Comparison of ENCODE assay signal across 1 cellular context in the genomic region with DNA sequence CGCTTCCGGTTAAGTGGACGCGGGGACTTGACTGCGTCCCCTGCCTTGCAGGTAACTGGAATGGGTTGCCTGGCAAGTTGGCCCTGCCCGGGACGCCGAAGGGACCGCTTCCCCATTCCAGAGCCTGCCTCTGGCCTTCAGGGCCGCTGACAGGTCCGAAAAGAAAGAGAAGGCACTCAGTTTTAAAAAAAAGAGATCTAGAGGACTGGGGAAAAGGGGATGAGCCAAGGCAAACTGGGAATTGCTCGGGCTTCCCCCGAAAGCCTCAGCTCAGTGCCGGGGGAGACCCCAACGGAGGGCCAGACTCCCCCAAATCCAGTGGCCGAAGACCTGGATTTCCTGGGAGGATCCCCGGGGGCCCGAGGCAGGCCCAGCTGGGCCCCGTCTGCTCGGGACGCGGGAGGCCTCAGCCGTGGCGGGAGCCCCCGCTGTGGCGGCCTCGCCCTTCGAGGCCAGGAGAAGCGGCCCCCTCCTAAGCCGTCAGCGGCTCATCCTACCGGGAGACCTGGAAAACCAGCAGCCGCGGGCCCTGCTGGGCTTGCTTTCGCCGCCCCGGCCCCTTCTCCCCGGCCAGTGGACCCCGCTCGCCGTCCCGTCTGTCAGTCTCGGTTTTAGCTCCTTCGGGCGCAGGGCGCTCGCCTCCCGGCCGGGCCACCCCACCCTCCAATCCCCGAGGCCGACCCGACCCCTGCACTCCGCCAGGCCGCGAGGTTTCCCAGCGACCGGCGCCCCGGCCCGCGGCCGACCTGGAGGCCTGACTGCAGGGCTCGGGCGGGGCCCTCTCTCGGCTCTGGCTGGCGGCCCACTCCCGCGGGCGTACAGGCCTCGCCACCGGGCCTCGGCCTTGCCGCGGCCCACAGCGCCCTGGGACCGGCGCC.
TF ChIP-seq lines count a peak whose summit lies in the region.

No MANE protein-coding gene starts in this region.

TF ChIP-seq in IMR-90, 13 proteins besides CTCF, POLR2A, EP300 and RAD21:
- no peak for TF ChIP-seq RFX5 (IDR thresholded peaks at IDR 0.05; ENCODE audit: low read depth, low read length)
- no peak for TF ChIP-seq BHLHE40 (IDR thresholded peaks at IDR 0.05; ENCODE audit: low read depth, low read length)
- no peak for TF ChIP-seq CHD1 (IDR thresholded peaks at IDR 0.05; ENCODE audit: low read depth, low read length)
- no peak for TF ChIP-seq SMC3 (IDR thresholded peaks at IDR 0.05; ENCODE audit: low read depth, low read length)
- TF ChIP-seq NFE2L2 (IDR thresholded peaks at IDR 0.05; ENCODE audit: low read depth, low read length), result no peak
- no peak for TF ChIP-seq MXI1 (IDR thresholded peaks at IDR 0.05; ENCODE audit: borderline replicate concordance, low read depth, low read length)
- TF ChIP-seq RCOR1 (IDR thresholded peaks at IDR 0.05; ENCODE audit: insufficient replicate concordance, low read length), result no peak
- TF ChIP-seq, protein P1, sequence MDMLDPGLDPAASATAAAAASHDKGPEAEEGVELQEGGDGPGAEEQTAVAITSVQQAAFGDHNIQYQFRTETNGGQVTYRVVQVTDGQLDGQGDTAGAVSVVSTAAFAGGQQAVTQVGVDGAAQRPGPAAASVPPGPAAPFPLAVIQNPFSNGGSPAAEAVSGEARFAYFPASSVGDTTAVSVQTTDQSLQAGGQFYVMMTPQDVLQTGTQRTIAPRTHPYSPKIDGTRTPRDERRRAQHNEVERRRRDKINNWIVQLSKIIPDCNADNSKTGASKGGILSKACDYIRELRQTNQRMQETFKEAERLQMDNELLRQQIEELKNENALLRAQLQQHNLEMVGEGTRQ (IDR thresholded peaks at IDR 0.05; ENCODE audit: low read depth, low read length), result no peak
- TF ChIP-seq, protein P2, sequence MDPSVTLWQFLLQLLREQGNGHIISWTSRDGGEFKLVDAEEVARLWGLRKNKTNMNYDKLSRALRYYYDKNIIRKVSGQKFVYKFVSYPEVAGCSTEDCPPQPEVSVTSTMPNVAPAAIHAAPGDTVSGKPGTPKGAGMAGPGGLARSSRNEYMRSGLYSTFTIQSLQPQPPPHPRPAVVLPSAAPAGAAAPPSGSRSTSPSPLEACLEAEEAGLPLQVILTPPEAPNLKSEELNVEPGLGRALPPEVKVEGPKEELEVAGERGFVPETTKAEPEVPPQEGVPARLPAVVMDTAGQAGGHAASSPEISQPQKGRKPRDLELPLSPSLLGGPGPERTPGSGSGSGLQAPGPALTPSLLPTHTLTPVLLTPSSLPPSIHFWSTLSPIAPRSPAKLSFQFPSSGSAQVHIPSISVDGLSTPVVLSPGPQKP (IDR thresholded peaks at IDR 0.05; ENCODE audit: borderline replicate concordance, low read depth, low read length), result no peak
- no peak for TF ChIP-seq MAZ (IDR thresholded peaks at IDR 0.05; ENCODE audit: borderline replicate concordance, low read depth, low read length)
- no peak for TF ChIP-seq CEBPB (IDR thresholded peaks at IDR 0.05; ENCODE audit: low read depth, low read length)
- no peak for TF ChIP-seq FOS (IDR thresholded peaks at IDR 0.05; ENCODE audit: low read depth, low read length)
- TF ChIP-seq MAFK (IDR thresholded peaks at IDR 0.05; ENCODE audit: low read depth, low read length), result no peak
